15 cellular contexts compared by ENCODE assay signal in genomic region chr10:109892087-109892486, GRCh38. TPM values are rescaled to one million over a fixed set of nuclear protein-coding genes. Genes with fewer than 3 reads are reported as not detected.
A peak's percentile ranks its signal among the peaks of the same experiment; 100 is the strongest.
DNase-seq lines count a peak whose midpoint lies in the region; ATAC-seq and TF ChIP-seq lines count a peak whose summit lies in the region.
"Had no signal": no experiment of that assay in that cellular context is flagged by ENCODE, and none has a peak within 500 bp of the region (broad histone marks: within the 10 kb centered on the region; RNA-seq: fewer than 3 reads in every experiment).

No MANE protein-coding gene starts in this region.

- ATAC-seq in natural killer cell (peak; percentile 38 to 69 (median 53)), HG03442 (IDR thresholded peaks at IDR 0.05; ENCODE audit: unreplicated experiment) (no peak)
- ATAC-seq: stimulated activated naive CD8-positive, alpha-beta T cell treated with anti-CD3 and anti-CD28 coated beads, Interleukin-15, Interleukin-2, amounts not matched to agents 100 U/mL and 50 U/mL, for 24 hours had no signal

- H3K36me3 ChIP-seq in GM23248 (ENCODE audit: low read depth) = peaks cover 8% of the 10 kb centered on the region

- H3K36me3 Mint-ChIP-seq in MCF 10A (ENCODE audit: insufficient read depth, unreplicated experiment) (peaks cover 54% of the 10 kb centered on the region), natural killer cell (no peaks in the 10 kb centered on the region)

- H4K20me1 ChIP-seq in GM23248 (ENCODE audit: insufficient read depth) = no peaks in the 10 kb centered on the region

- no peak overlapping the region for H3K4me3 ChIP-seq in GM23248
- H3K4me3 ChIP-seq: SK-N-MC had no signal

- H3K27ac Mint-ChIP-seq in MCF 10A (ENCODE audit: low read depth, unreplicated experiment) = peak overlapping the region; percentile 27
- H3K27ac Mint-ChIP-seq in natural killer cell = peak overlapping the region; percentile 50 to 68
- H3K27ac Mint-ChIP-seq: activated naive CD8-positive, alpha-beta T cell had no signal

- POLR2A ChIA-PET in MCF 10A (lab: Yijun Ruan, JAX) = interaction anchor here (0.7 to 11.3 kb wide), 11 partner anchors 8 to 444 kb away, joined by 3 to 122 read pairs (median 4); partner anchors contain the start of genes ADD3 and XPNPEP1

- H3K27me3 Mint-ChIP-seq in MCF 10A (ENCODE audit: insufficient read depth, unreplicated experiment) (no peaks in the 10 kb centered on the region), natural killer cell (ENCODE audit: low read depth in 2 of 2) (no peaks in the 10 kb centered on the region)
- H3K27me3 Mint-ChIP-seq: activated naive CD8-positive, alpha-beta T cell had no signal

- peaks cover 23% of the 10 kb centered on the region for H3K4me1 Mint-ChIP-seq in MCF 10A (ENCODE audit: insufficient read depth, unreplicated experiment)
- H3K4me1 Mint-ChIP-seq in natural killer cell = peaks cover 46 to 57% of the 10 kb centered on the region in 2 donors

- H3K27me3 ChIP-seq in GM23248 (replicated peaks; ENCODE audit: insufficient read depth) = no peaks in the 10 kb centered on the region

- no peak for TF ChIP-seq CTCF in MCF 10A (IDR thresholded peaks at IDR 0.05; ENCODE audit: unreplicated experiment)
- TF ChIP-seq CTCF in natural killer cell (IDR thresholded peaks at IDR 0.05) = no peak

- intact Hi-C loops in MCF 10A (cut with micrococcal nuclease) = no loop called here
- intact Hi-C loops in natural killer cell (cut with micrococcal nuclease) = no loop called here

- H3K27ac ChIP-seq in GM23248 = 0 out of 2 replicates have a peak overlapping the region, but pooled peaks have one; percentile 65
- H3K27ac ChIP-seq: C4-2B, SK-N-MC had no signal

- peaks cover 63% of the 10 kb centered on the region for H3K4me1 ChIP-seq in GM23248 (ENCODE audit: insufficient read depth)

- peaks cover 34% of the 10 kb centered on the region for H3K79me2 ChIP-seq in GM23248 (ENCODE audit: insufficient read depth)

- in situ Hi-C loops in GM23248 (cut with MboI) = no loop called here

- 81 to 85% methylated on average over 4 of the region's 4 CpGs for WGBS in GM23248 (ENCODE audit: low coverage in 1 of 2, low lambda C conversion rate in 2 of 2, missing lambda C conversion rate in 2 of 2), 2 experiments

- no TSS peak for BruUV-seq in MCF 10A (replicated peaks; lab: Mats Ljungman, UMichigan)

- peak overlapping the region; percentile 39 for H3K4me2 ChIP-seq in GM23248 (ENCODE audit: unreplicated experiment)

- H3K9me3 Mint-ChIP-seq in MCF 10A (ENCODE audit: unreplicated experiment) = no peaks in the 10 kb centered on the region
- no peaks in the 10 kb centered on the region for H3K9me3 Mint-ChIP-seq in natural killer cell

- H3K9me2 ChIP-seq in GM23248 (ENCODE audit: insufficient read depth) = no peaks in the 10 kb centered on the region

- CTCF ChIA-PET in MCF 10A (lab: Yijun Ruan, JAX) = interaction anchor here (0.5 to 3.6 kb wide), 7 partner anchors 8 to 1468 kb away, joined by 3 to 29 read pairs (median 4); no protein-coding TSS in a partner anchor

- H3F3A ChIP-seq in GM23248 (ENCODE audit: insufficient read depth) = peaks cover 68% of the 10 kb centered on the region

- H3K4me3 Mint-ChIP-seq in MCF 10A (ENCODE audit: unreplicated experiment) (no peak overlapping the region), natural killer cell (peak overlapping the region; percentile 49)
- H3K4me3 Mint-ChIP-seq: activated naive CD8-positive, alpha-beta T cell; mesothelial cell of epicardium had no signal

- no peak overlapping the region for H3K9ac ChIP-seq in GM23248

- H3K9me3 ChIP-seq in GM23248 (ENCODE audit: low read depth) = no peaks in the 10 kb centered on the region

- no peak overlapping the region for H2AFZ ChIP-seq in GM23248

- DNase-seq in GM23248 = no peak
- DNase-seq in NCI-H226 = peak; percentile 66
- DNase-seq in MCF 10A (ENCODE audit: unreplicated experiment) = peak; percentile 86
- no peak for DNase-seq in natural killer cell
- no peak for DNase-seq in GM19238 (ENCODE audit: insufficient read length, low spot score)
- no peak for DNase-seq in NK-92 treated with Interleukin-12 subunit alpha and Interleukin-12 subunit beta, amount 100 ng/mL, for 24 hours (lab: John Stamatoyannopoulos, UW)
- DNase-seq in NCI-H446 treated with DMSO at 0.1 percent for 48 hours (lab: John Stamatoyannopoulos, UW) = no peak
- DNase-seq: activated CD4-positive, alpha-beta T cell treated with anti-CD3 and anti-CD28 coated beads, Interleukin-2, amount 50 U/mL, for 48 hours; NCI-H526 treated with DMSO at 0.1 percent for 48 hours; stimulated activated naive CD8-positive, alpha-beta T cell treated with anti-CD3 and anti-CD28 coated beads, Interleukin-15, Interleukin-2, amounts not matched to agents 100 U/mL and 50 U/mL, for 24 hours had no signal

RNA-seq across cellular contexts. Expression of gene XPNPEP1, which starts 31.2 kb away (rescaled TPM):
- 108 and 115 TPM in 2 replicates for total RNA-seq in GM23248 (2014; rRNA removed; shearing (Covaris generic))
- 48.1 and 48.2 TPM in 2 replicates for polyA plus RNA-seq in GM23248 (2016; fragmentation: Nextera tagmentation; extraction: Ambion mirVana)
- 51.6 and 52.1 TPM in 2 replicates for total RNA-seq in MCF 10A (2022)
- total RNA-seq in natural killer cell = 100 to 1,000 TPM; 102 to 118 (median 106) TPM

Comparison
In these comparisons a context has a peak if more than half of its experiments do, and no peak if none do; other contexts are left out.
1. DNase-seq: peak in NCI-H226 (single experiment) and MCF 10A (single experiment); none in GM23248 (single experiment), natural killer cell (single experiment), GM19238 (single experiment), NK-92 treated with Interleukin-12 subunit alpha and Interleukin-12 subunit beta, amount 100 ng/mL, for 24 hours (single experiment) and NCI-H446 treated with DMSO at 0.1 percent for 48 hours (single experiment).